ENCODE assay signal across 19 cellular contexts in genomic region chr7:51031216-51031615, GRCh38.
"Had no signal": no experiment of that assay in that cellular context is flagged by ENCODE, and none has a peak within 500 bp of the region (broad histone marks: within the 10 kb centered on the region; RNA-seq: fewer than 3 reads in every experiment).

No MANE protein-coding gene starts in this region.

- H3K4me3 Mint-ChIP-seq: naive thymus-derived CD4-positive, alpha-beta T cell; neural crest cell had no signal

- DNase-seq: cortex of kidney; effector memory CD4-positive, alpha-beta T cell; heart right ventricle; left ventricle myocardium superior; naive thymus-derived CD4-positive, alpha-beta T cell; ovary; right cardiac atrium; stimulated activated CD4-positive, alpha-beta T cell treated with anti-CD3 and anti-CD28 coated beads, Interleukin-2, amount 100 ng/mL, for 48 hours; stimulated activated naive CD8-positive, alpha-beta T cell treated with anti-CD3 and anti-CD28 coated beads, Interleukin-15, Interleukin-2, amounts not matched to agents 100 U/mL and 50 U/mL, for 24 hours; testis had no signal

- H3K9me3 ChIP-seq: heart right ventricle, ovary, testis, tibial nerve had no signal

- H3K4me1 ChIP-seq: testis had no signal

- H3K36me3 Mint-ChIP-seq: naive thymus-derived CD4-positive, alpha-beta T cell had no signal

- ATAC-seq: esophagus mucosa; heart right ventricle; left ventricle myocardium superior; naive thymus-derived CD4-positive, alpha-beta T cell; right cardiac atrium; stimulated activated naive CD8-positive, alpha-beta T cell treated with anti-CD3 and anti-CD28 coated beads, Interleukin-15, Interleukin-2, amounts not matched to agents 100 U/mL and 50 U/mL, for 24 hours had no signal

- H3K36me3 ChIP-seq: heart right ventricle, ovary had no signal

- H3K4me3 ChIP-seq: heart right ventricle, lung, ovary, smooth muscle cell, testis, tibial nerve had no signal

- H3K27ac Mint-ChIP-seq: naive thymus-derived CD4-positive, alpha-beta T cell; progenitor cell of endocrine pancreas had no signal

- H3K9me3 Mint-ChIP-seq: naive thymus-derived CD4-positive, alpha-beta T cell; neural crest cell had no signal

- FAIRE-seq: endometrium, frontal cortex, islet of Langerhans had no signal

- H3K27me3 Mint-ChIP-seq: progenitor cell of endocrine pancreas had no signal

- H3K4me1 Mint-ChIP-seq: naive thymus-derived CD4-positive, alpha-beta T cell had no signal

- H3K27ac ChIP-seq: heart right ventricle, ovary, testis, tibial nerve had no signal

- H3K27me3 ChIP-seq: heart right ventricle, ovary, testis, tibial nerve had no signal
